In genomic region chr6:157985378-157986155, GRCh38 we compare ENCODE assay signal across 9 cellular contexts. TPM values are rescaled to one million over a fixed set of nuclear protein-coding genes. Genes with fewer than 3 reads are reported as not detected.
DNase-seq lines count a peak whose midpoint lies in the region; ATAC-seq, FAIRE-seq and TF ChIP-seq lines count a peak whose summit lies in the region.
"Had no signal": no experiment of that assay in that cellular context is flagged by ENCODE, and none has a peak within 500 bp of the region (broad histone marks: within the 10 kb centered on the region; RNA-seq: fewer than 3 reads in every experiment).

No MANE protein-coding gene starts in this region.

- H4K20me1 ChIP-seq in DND-41 (ENCODE audit: insufficient read depth, low read length): peaks cover 37% of the 10 kb centered on the region; the same call in 1 of the 2 replicates

- DNase-seq in DND-41: no peak
- peak; percentile 83 for DNase-seq in NCI-H1105 (lab: John Stamatoyannopoulos, UW)
- no peak for DNase-seq in colonic mucosa
- peak in 1 of 6 donors; percentile 50 for DNase-seq in pancreas
- DNase-seq in activated CD4-positive, CD25-positive, alpha-beta regulatory T cell (lab: John Stamatoyannopoulos, UW): no peak
- no peak for DNase-seq in right cardiac atrium
- no peak for DNase-seq in GM19239 (ENCODE audit: insufficient read length, low spot score)

- no peak overlapping the region for H3K4me3 ChIP-seq in DND-41 (ENCODE audit: low read depth in 1 of 2, low read length in 2 of 2)
- no peak overlapping the region for H3K4me3 ChIP-seq in colonic mucosa
- no peak overlapping the region for H3K4me3 ChIP-seq in pancreas
- H3K4me3 ChIP-seq in right cardiac atrium (ENCODE audit: low read length): no peak overlapping the region
- H3K4me3 ChIP-seq: right atrium auricular region had no signal

- intact Hi-C loops in colonic mucosa (cut with DNase I) (no loop called here), pancreas (cut with DNase I) (no loop called here), right cardiac atrium (cut with DNase I) (loop anchor here in 3 of 4 donors (10.0 kb wide), 2 partner anchors 59 to 79 kb away; no protein-coding TSS in a partner anchor)

- H3K27me3 ChIP-seq in DND-41 (ENCODE audit: insufficient read depth, low read length, poor library complexity) (no peaks in the 10 kb centered on the region), colonic mucosa (no peaks in the 10 kb centered on the region), pancreas (no peaks in the 10 kb centered on the region), right cardiac atrium (ENCODE audit: control insufficient read depth, insufficient read depth) (no peaks in the 10 kb centered on the region)
- H3K27me3 ChIP-seq: right atrium auricular region had no signal

- ATAC-seq in DND-41 (ENCODE audit: insufficient read depth, low read depth): no peak
- ATAC-seq in pancreas: peak in 2 of 4 donors; percentile 17 to 20
- ATAC-seq in right cardiac atrium: no peak
- no peak for ATAC-seq in GM21529 (IDR thresholded peaks at IDR 0.05; ENCODE audit: unreplicated experiment)

- H3K27ac ChIP-seq in DND-41 (ENCODE audit: low read length) (no peak overlapping the region; the same call in 1 of the 2 replicates), colonic mucosa (peak overlapping the region; percentile 8), pancreas (peak overlapping the region; percentile 25 to 71 (median 42)), right cardiac atrium (ENCODE audit: low read length) (no peak overlapping the region)
- H3K27ac ChIP-seq: right atrium auricular region had no signal

- H2AFZ ChIP-seq in DND-41 (ENCODE audit: low read depth, low read length): no peak overlapping the region

- no peaks in the 10 kb centered on the region for H3K9me3 ChIP-seq in DND-41 (ENCODE audit: insufficient read depth, low read length, severe bottlenecking)
- no peaks in the 10 kb centered on the region for H3K9me3 ChIP-seq in colonic mucosa
- H3K9me3 ChIP-seq in pancreas: no peaks in the 10 kb centered on the region
- no peaks in the 10 kb centered on the region for H3K9me3 ChIP-seq in right cardiac atrium (ENCODE audit: control insufficient read depth, low read length)
- H3K9me3 ChIP-seq: right atrium auricular region had no signal

- H3K4me2 ChIP-seq in DND-41 (ENCODE audit: insufficient read depth, low read length): peak overlapping the region; percentile 35

- peaks cover 69% of the 10 kb centered on the region for H3K79me2 ChIP-seq in DND-41 (ENCODE audit: insufficient read depth, low read length)

- H3K36me3 ChIP-seq in DND-41 (ENCODE audit: insufficient read depth, low read length): no peaks in the 10 kb centered on the region
- H3K36me3 ChIP-seq in colonic mucosa: no peaks in the 10 kb centered on the region
- H3K36me3 ChIP-seq in pancreas: no peaks in the 10 kb centered on the region
- H3K36me3 ChIP-seq: right atrium auricular region had no signal

- TF ChIP-seq CTCF in DND-41 (IDR thresholded peaks at IDR 0.05; ENCODE audit: borderline replicate concordance, extremely low read depth, low read length, poor library complexity, severe bottlenecking) (no peak), colonic mucosa (IDR thresholded peaks at IDR 0.05) (no peak), pancreas (IDR thresholded peaks at IDR 0.05) (no peak)

- no peak for FAIRE-seq in pancreas (lab: Jason Lieb, UNC)
- no peak for FAIRE-seq in GM19239 (lab: Jason Lieb, UNC)

- H3K4me1 ChIP-seq in DND-41 (ENCODE audit: insufficient read depth, low read length) (peaks cover 60% of the 10 kb centered on the region), colonic mucosa (peaks cover 8% of the 10 kb centered on the region), pancreas (peaks cover 31 to 56% (median 36%) of the 10 kb centered on the region in 3 donors), right cardiac atrium (ENCODE audit: control insufficient read depth, insufficient read depth, low read length) (peaks cover 6% of the 10 kb centered on the region)

- H3K9ac ChIP-seq in DND-41 (ENCODE audit: low read depth, low read length) (peak overlapping the region; percentile 7; the same call in 1 of the 2 replicates), colonic mucosa (ENCODE audit: low read depth in 2 of 2, low read length in 2 of 2) (peak overlapping the region in 1 of 2 donors; percentile 49)

- 14 to 18% methylated on average over 13 of the region's 13 CpGs for WGBS in pancreas, 2 donors
- WGBS in right cardiac atrium: 80% methylated on average over 13 of the region's 13 CpGs

RNA-seq across cellular contexts. Expression of gene SYNJ2, which starts 3.9 kb away (rescaled TPM):
- total RNA-seq in colonic mucosa: 10 to 100 TPM; 46.0 to 53.5 TPM
- 10 to 100 TPM in 3 of 6 donors, 1 to 10 TPM in 3; 8.1 to 17.1 (median 10.1) TPM for total RNA-seq in pancreas
- polyA plus RNA-seq in pancreas: 1 to 10 TPM; 7.9 to 8.6 TPM
- 10 to 100 TPM; 13.4 to 26.3 (median 20.4) TPM for total RNA-seq in right cardiac atrium
- polyA plus RNA-seq in right cardiac atrium: 9.5 TPM

Comparison
In these comparisons a context has a peak if more than half of its experiments do, and no peak if none do; other contexts are left out.
1. H3K27ac ChIP-seq: peak in colonic mucosa (single experiment) and pancreas (4 of 4); none in DND-41 (single experiment) and right cardiac atrium (single experiment).
2. intact Hi-C loops: an anchor here in right cardiac atrium (10.0 kb wide); none called in colonic mucosa and pancreas.